Comparison of ENCODE assay signal across 14 cellular contexts in genomic region chr16:67513892-67514291, GRCh38. TPM values are rescaled to one million over a fixed set of nuclear protein-coding genes. Genes with fewer than 3 reads are reported as not detected.
"Had no signal": no experiment of that assay in that cellular context is flagged by ENCODE, and none has a peak within 500 bp of the region (broad histone marks: within the 10 kb centered on the region; RNA-seq: fewer than 3 reads in every experiment).

No MANE protein-coding gene starts in this region.

RNA-seq across cellular contexts. Expression of gene AGRP, which starts 30.5 kb away (rescaled TPM):
- total RNA-seq: activated T-cell treated with anti-CD3 and anti-CD28 coated beads, Interleukin-2, amount 50 U/mL, for 4 hours; aorta; body of pancreas; dermis blood vessel endothelial cell; esophagus muscularis mucosa; foreskin keratinocyte; heart left ventricle; kidney epithelial cell; lower leg skin; mesothelial cell of epicardium; sciatic nerve; stomach; thyroid gland; vagina had no signal
- polyA plus RNA-seq: foreskin keratinocyte, heart left ventricle, stomach had no signal
